In the genomic region with DNA sequence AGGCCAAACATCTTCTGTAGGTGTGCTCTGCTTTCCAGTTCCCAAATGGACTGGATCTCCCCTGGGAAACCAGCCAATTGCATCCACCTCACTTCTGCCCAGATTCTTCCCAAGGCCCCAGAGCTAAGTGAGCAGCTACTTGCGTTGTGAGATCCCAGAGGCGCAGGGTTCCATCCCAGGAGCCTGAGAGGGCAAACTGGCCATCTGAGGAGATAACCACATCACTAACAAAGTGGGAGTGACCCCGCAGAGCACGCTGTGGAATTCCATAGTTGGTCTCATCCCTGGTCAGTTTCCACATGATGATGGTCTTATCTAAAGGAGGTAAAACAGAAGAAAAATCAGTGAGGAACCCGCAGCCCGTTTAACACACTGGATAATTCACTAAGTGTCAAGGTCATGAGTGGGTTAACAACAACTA, we compare ENCODE assay signal across 8 cellular contexts. TPM values are rescaled to one million over a fixed set of nuclear protein-coding genes. Genes with fewer than 3 reads are reported as not detected.
A peak's percentile ranks its signal among the peaks of the same experiment; 100 is the strongest.
DNase-seq lines count a peak whose midpoint lies in the region; ATAC-seq, FAIRE-seq and TF ChIP-seq lines count a peak whose summit lies in the region.

No MANE protein-coding gene starts in this region.

- peak; percentile 63 for DNase-seq in activated CD8-positive, alpha-beta memory T cell treated with anti-CD3 and anti-CD28 coated beads for 24 hours
- no peak for DNase-seq in activated CD8-positive, alpha-beta memory T cell treated with anti-CD3 and anti-CD28 coated beads, Interleukin-2, amount 50 U/mL, for 4 hours
- no peak for DNase-seq in activated naive CD8-positive, alpha-beta T cell treated with anti-CD3 and anti-CD28 coated beads for 36 hours
- DNase-seq in kidney (no peak), suprapubic skin (ENCODE audit: low spot score in 2 of 2) (no peak), RPMI8226 (no peak), NCI-H2081 (lab: John Stamatoyannopoulos, UW) (no peak)

- no peaks in the 10 kb centered on the region for H3K9me3 Mint-ChIP-seq in activated naive CD8-positive, alpha-beta T cell treated with anti-CD3 and anti-CD28 coated beads for 36 hours

- intact Hi-C loops in kidney (cut with DNase I): no loop called here

- peaks cover 17% of the 10 kb centered on the region for H3K27me3 Mint-ChIP-seq in activated naive CD8-positive, alpha-beta T cell treated with anti-CD3 and anti-CD28 coated beads for 36 hours

- no peak for TF ChIP-seq POLR2A in suprapubic skin (IDR thresholded peaks at IDR 0.05)

- no peak for TF ChIP-seq CTCF in kidney (IDR thresholded peaks at IDR 0.05; ENCODE audit: borderline replicate concordance, extremely low read depth, insufficient read depth)
- no peak for TF ChIP-seq CTCF in suprapubic skin (IDR thresholded peaks at IDR 0.05)

- H3K36me3 Mint-ChIP-seq in activated naive CD8-positive, alpha-beta T cell treated with anti-CD3 and anti-CD28 coated beads for 36 hours: peaks cover 67% of the 10 kb centered on the region

- peak overlapping the region; percentile 99 for H3K4me3 Mint-ChIP-seq in activated naive CD8-positive, alpha-beta T cell treated with anti-CD3 and anti-CD28 coated beads for 36 hours

- 37% methylated on average over 5 of the region's 6 CpGs for WGBS in suprapubic skin

- H3K4me1 Mint-ChIP-seq in activated naive CD8-positive, alpha-beta T cell treated with anti-CD3 and anti-CD28 coated beads for 36 hours: peaks cover 48% of the 10 kb centered on the region

- FAIRE-seq in kidney (lab: Jason Lieb, UNC): no peak

- H3K36me3 ChIP-seq in kidney (ENCODE audit: control insufficient read depth in 1 of 2, insufficient read depth in 2 of 2, low read length in 2 of 2) (peaks cover 35 to 40% of the 10 kb centered on the region in 2 donors), suprapubic skin (peaks cover 51% of the 10 kb centered on the region)

- no peaks in the 10 kb centered on the region for H3K27me3 ChIP-seq in suprapubic skin

- H3K4me3 ChIP-seq in kidney (ENCODE audit: low read length in 2 of 2) (peak overlapping the region; percentile 83 to 99), suprapubic skin (peak overlapping the region; percentile 89)

- ATAC-seq in GM18498 (IDR thresholded peaks at IDR 0.05; ENCODE audit: unreplicated experiment): no peak

- H3K9me3 ChIP-seq in kidney (ENCODE audit: control insufficient read depth in 1 of 2, low read length in 2 of 2) (no peaks in the 10 kb centered on the region), suprapubic skin (no peaks in the 10 kb centered on the region)

- H3K9ac ChIP-seq in kidney (ENCODE audit: low read length in 2 of 2): peak overlapping the region in 1 of 2 donors; percentile 100

- peaks cover 15 to 22% of the 10 kb centered on the region in 2 donors for H3K4me1 ChIP-seq in kidney (ENCODE audit: control insufficient read depth in 1 of 2, insufficient read depth in 1 of 2, low read depth in 1 of 2, low read length in 2 of 2)
- H3K4me1 ChIP-seq in suprapubic skin: peaks cover 49% of the 10 kb centered on the region

- H3K27ac ChIP-seq in kidney (ENCODE audit: low read depth in 2 of 2, low read length in 2 of 2) (no peak overlapping the region), suprapubic skin (peak overlapping the region; percentile 96)

- no peak for TF ChIP-seq EP300 in suprapubic skin (IDR thresholded peaks at IDR 0.05)

- peak overlapping the region; percentile 99 for H3K27ac Mint-ChIP-seq in activated naive CD8-positive, alpha-beta T cell treated with anti-CD3 and anti-CD28 coated beads for 36 hours

RNA-seq across cellular contexts. Expression of a gene that starts 1.7 kb away (rescaled TPM):
- 1,000 to 10,000 TPM; 2,517 to 2,594 TPM for total RNA-seq in activated naive CD8-positive, alpha-beta T cell treated with anti-CD3 and anti-CD28 coated beads for 36 hours
- total RNA-seq in kidney (1,240 TPM), suprapubic skin (1,000 to 10,000 TPM; 2,440 to 4,496 (median 3,996) TPM)
- polyA plus RNA-seq in kidney (ENCODE audit: insufficient read depth, low read depth, low replicate concordance): 1,699 TPM

RNA-seq across cellular contexts. Expression of a gene that starts 18.9 kb away (rescaled TPM):
- total RNA-seq in activated naive CD8-positive, alpha-beta T cell treated with anti-CD3 and anti-CD28 coated beads for 36 hours: 10 to 100 TPM in 1 of 2 experiments, 1 to 10 TPM in 1; 9.6 to 11.2 TPM
- total RNA-seq in kidney (18.4 TPM), suprapubic skin (10 to 100 TPM in 2 of 4 donors, 1 to 10 TPM in 2; 6.7 to 15.4 (median 10.1) TPM)
- 9.7 TPM for polyA plus RNA-seq in kidney (ENCODE audit: insufficient read depth, low read depth, low replicate concordance)

RNA-seq across cellular contexts. Expression of a gene that starts 19.0 kb away (rescaled TPM):
- 10 to 100 TPM; 34.2 to 37.6 TPM for total RNA-seq in activated naive CD8-positive, alpha-beta T cell treated with anti-CD3 and anti-CD28 coated beads for 36 hours
- total RNA-seq in kidney: 34.9 TPM
- 21.8 TPM for polyA plus RNA-seq in kidney (ENCODE audit: insufficient read depth, low read depth, low replicate concordance)
- 10 to 100 TPM; 13.3 to 23.3 (median 16.2) TPM for total RNA-seq in suprapubic skin

RNA-seq across cellular contexts. Expression of a gene that starts 37.0 kb away (rescaled TPM):
- under 1 TPM; 0.62 to 0.68 TPM for total RNA-seq in activated naive CD8-positive, alpha-beta T cell treated with anti-CD3 and anti-CD28 coated beads for 36 hours
- total RNA-seq in kidney (6.3 TPM), suprapubic skin (10 to 100 TPM; 52.0 to 79.0 (median 69.4) TPM)
- polyA plus RNA-seq in kidney (ENCODE audit: insufficient read depth, low read depth, low replicate concordance): 5.7 TPM
